Comparison of ENCODE assay signal across 23 cellular contexts in the genomic region with DNA sequence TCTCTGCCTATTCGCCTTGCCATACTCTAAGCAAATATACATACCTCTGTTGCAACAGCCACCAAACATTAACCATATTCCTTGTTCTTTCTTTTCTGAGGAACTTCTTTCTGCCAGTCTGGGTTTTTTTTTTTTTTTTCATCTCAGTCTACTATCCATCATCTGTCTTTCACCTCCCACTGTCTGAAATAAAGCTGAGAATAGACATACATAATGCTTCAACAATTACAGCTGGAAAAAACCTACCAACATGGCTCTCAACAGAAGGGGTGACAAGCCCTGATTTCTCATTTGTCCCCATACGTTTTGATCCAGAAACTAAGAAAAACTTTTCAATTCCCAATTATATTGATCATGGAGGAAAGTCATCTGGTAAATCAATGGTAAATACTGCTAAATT.
"Had no signal": no experiment of that assay in that cellular context is flagged by ENCODE, and none has a peak within 500 bp of the region (broad histone marks: within the 10 kb centered on the region; RNA-seq: fewer than 3 reads in every experiment).

No MANE protein-coding gene starts in this region.

- H3K9me3 ChIP-seq: colonic mucosa, esophagus muscularis mucosa, esophagus squamous epithelium, gastrocnemius medialis, gastroesophageal sphincter, heart left ventricle, heart right ventricle had no signal

- H3K27me3 ChIP-seq: colonic mucosa, esophagus muscularis mucosa, esophagus squamous epithelium, foreskin keratinocyte, gastrocnemius medialis, gastroesophageal sphincter, heart left ventricle had no signal

- H3K36me3 ChIP-seq: colonic mucosa, esophagus muscularis mucosa, esophagus squamous epithelium, gastrocnemius medialis, gastroesophageal sphincter, heart left ventricle, heart right ventricle had no signal

- H3K4me3 ChIP-seq: colonic mucosa, coronary artery, dorsolateral prefrontal cortex, esophagus muscularis mucosa, esophagus squamous epithelium, gastrocnemius medialis, gastroesophageal sphincter, heart left ventricle, heart right ventricle had no signal

- H3K27ac ChIP-seq: colonic mucosa, coronary artery, dorsolateral prefrontal cortex, epithelial cell of prostate, esophagus muscularis mucosa, esophagus squamous epithelium, foreskin keratinocyte, gastrocnemius medialis, gastroesophageal sphincter, heart left ventricle, heart right ventricle had no signal

- DNase-seq: colonic mucosa; cortex of kidney; dermis blood vessel endothelial cell; dorsolateral prefrontal cortex; effector CD4-positive, alpha-beta T cell; effector CD8-positive, alpha-beta T cell; effector memory CD4-positive, alpha-beta T cell; effector memory CD8-positive, alpha-beta T cell; endodermal cell; erythroblast; esophagus squamous epithelium; foreskin fibroblast; foreskin keratinocyte; foreskin melanocyte; gastrocnemius medialis; glutamatergic neuron; head of caudate nucleus; heart left ventricle; heart right ventricle had no signal
